ENCODE assay signal across 11 cellular contexts in genomic region chr17:38885044-38885727, GRCh38. TPM values are rescaled to one million over a fixed set of nuclear protein-coding genes. Genes with fewer than 3 reads are reported as not detected.
DNase-seq lines count a peak whose midpoint lies in the region; ATAC-seq, FAIRE-seq and TF ChIP-seq lines count a peak whose summit lies in the region.
"Had no signal": no experiment of that assay in that cellular context is flagged by ENCODE, and none has a peak within 500 bp of the region (broad histone marks: within the 10 kb centered on the region; RNA-seq: fewer than 3 reads in every experiment).

No MANE protein-coding gene starts in this region.

- H3K4me1 ChIP-seq in left ventricle myocardium inferior (peaks cover 91% of the 10 kb centered on the region), pancreas (peaks cover 25 to 37% (median 30%) of the 10 kb centered on the region in 3 donors)

- no peak for TF ChIP-seq CTCF in Calu3 (IDR thresholded peaks at IDR 0.05; ENCODE audit: unreplicated experiment)
- no peak for TF ChIP-seq CTCF in activated B cell treated with CpG ODN at 0.5 μM for 24 hours (IDR thresholded peaks at IDR 0.05)
- TF ChIP-seq CTCF in left ventricle myocardium inferior (IDR thresholded peaks at IDR 0.05; ENCODE audit: borderline replicate concordance): no peak
- TF ChIP-seq CTCF in pancreas (IDR thresholded peaks at IDR 0.05): no peak

- H3K36me3 ChIP-seq in left ventricle myocardium inferior: peaks cover 30% of the 10 kb centered on the region
- H3K36me3 ChIP-seq in pancreas: peaks cover 0 to 15% (median 0%) of the 10 kb centered on the region in 3 donors
- H3K36me3 ChIP-seq: prostate gland had no signal

- ATAC-seq in activated B cell treated with CpG ODN at 0.5 μM for 24 hours (ENCODE audit: low read depth) (no peak), pancreas (peak; percentile 73 to 84 (median 80)), GM18520 (IDR thresholded peaks at IDR 0.05; ENCODE audit: unreplicated experiment) (no peak), GM19023 (IDR thresholded peaks at IDR 0.05; ENCODE audit: unreplicated experiment) (no peak)

- FAIRE-seq in pancreas (lab: Jason Lieb, UNC): no peak

- H3K36me3 Mint-ChIP-seq in Calu3 (ENCODE audit: insufficient read depth, unreplicated experiment) (peaks cover 98% of the 10 kb centered on the region), activated B cell treated with CpG ODN at 0.5 μM for 24 hours (ENCODE audit: low read depth) (peaks cover 73% of the 10 kb centered on the region)

- peak overlapping the region; percentile 18 for H3K4me3 ChIP-seq in left ventricle myocardium inferior
- peak overlapping the region in 1 of 4 donors; percentile 5 for H3K4me3 ChIP-seq in pancreas
- H3K4me3 ChIP-seq: adrenal gland, prostate gland had no signal

- peak overlapping the region; percentile 79 for H3K27ac ChIP-seq in left ventricle myocardium inferior (replicated peaks)
- H3K27ac ChIP-seq in pancreas: no peak overlapping the region
- H3K27ac ChIP-seq: prostate gland had no signal

- 36 to 41% methylated on average over 9 of the region's 9 CpGs for WGBS in pancreas, 2 donors

- CTCF ChIA-PET in Calu3 (lab: Charles Lee): interaction anchor here (0.6 to 0.7 kb wide), 4 partner anchors 28 to 78 kb away, joined by 3 to 5 read pairs (median 4); no protein-coding TSS in a partner anchor
- CTCF ChIA-PET in activated B cell treated with CpG ODN at 0.5 μM for 24 hours (lab: Charles Lee): interaction anchor here (1.2 kb wide), 1 partner anchor 14 kb away, joined by 3 read pairs; no protein-coding TSS in a partner anchor

- H3K9me3 Mint-ChIP-seq in Calu3 (ENCODE audit: low read depth, unreplicated experiment) (no peaks in the 10 kb centered on the region), activated B cell treated with CpG ODN at 0.5 μM for 24 hours (no peaks in the 10 kb centered on the region)

- H3K27me3 Mint-ChIP-seq in Calu3 (ENCODE audit: unreplicated experiment): no peaks in the 10 kb centered on the region
- no peaks in the 10 kb centered on the region for H3K27me3 Mint-ChIP-seq in activated B cell treated with CpG ODN at 0.5 μM for 24 hours

- H3K4me1 Mint-ChIP-seq in Calu3 (ENCODE audit: low read depth, unreplicated experiment) (peaks cover 77% of the 10 kb centered on the region), activated B cell treated with CpG ODN at 0.5 μM for 24 hours (peaks cover 59% of the 10 kb centered on the region)

- POLR2A ChIA-PET in activated B cell treated with CpG ODN at 0.5 μM for 24 hours (lab: Charles Lee): interaction anchor here (0.9 to 5.2 kb wide), 4 partner anchors 13 to 86 kb away, joined by 3 to 60 read pairs (median 12); partner anchors contain the start of genes LASP1, PIP4K2B and RPL23

- H3K9me3 ChIP-seq in left ventricle myocardium inferior (replicated peaks) (no peaks in the 10 kb centered on the region), pancreas (no peaks in the 10 kb centered on the region)
- H3K9me3 ChIP-seq: adrenal gland, prostate gland had no signal

- intact Hi-C loops in Calu3 (cut with micrococcal nuclease; ENCODE audit: unreplicated experiment) (no loop called here), activated B cell treated with CpG ODN at 0.5 μM for 24 hours (cut with micrococcal nuclease) (no loop called here), left ventricle myocardium inferior (cut with micrococcal nuclease) (no loop called here), pancreas (cut with DNase I) (no loop called here)

- no peak overlapping the region for H3K27ac Mint-ChIP-seq in Calu3 (ENCODE audit: unreplicated experiment)
- H3K27ac Mint-ChIP-seq in activated B cell treated with CpG ODN at 0.5 μM for 24 hours: peak overlapping the region; percentile 69

- H3K4me3 Mint-ChIP-seq in Calu3 (ENCODE audit: low read depth, unreplicated experiment) (peak overlapping the region; percentile 0), activated B cell treated with CpG ODN at 0.5 μM for 24 hours (no peak overlapping the region)

- DNase-seq in Calu3 (no peak), activated B cell treated with CpG ODN at 0.5 μM for 24 hours (no peak), left ventricle myocardium inferior (no peak), pancreas (peak in 4 of 6 donors; percentile 50 to 69 (median 60)), DMS 273 (lab: John Stamatoyannopoulos, UW; ENCODE audit: unreplicated experiment) (no peak), DMS79 treated with DMSO at 0.1 percent for 48 hours (lab: John Stamatoyannopoulos, UW) (no peak)
- DNase-seq: adrenal gland, NCI-H526 treated with DMSO at 0.1 percent for 48 hours had no signal

- H3K27me3 ChIP-seq in left ventricle myocardium inferior (ENCODE audit: low read depth) (no peaks in the 10 kb centered on the region), pancreas (no peaks in the 10 kb centered on the region)
- H3K27me3 ChIP-seq: adrenal gland had no signal

- no TSS peak for BruUV-seq in Calu3 (replicated peaks; lab: Mats Ljungman, UMichigan)

RNA-seq across cellular contexts. Expression of gene LASP1, which starts 15.3 kb away (rescaled TPM):
- total RNA-seq in Calu3 (2022) (479 and 558 TPM in 2 replicates), activated B cell treated with CpG ODN at 0.5 μM for 24 hours (117 and 127 TPM in 2 replicates), left ventricle myocardium inferior (29.4 TPM), pancreas (10 to 100 TPM; 48.2 to 98.6 (median 60.9) TPM)
- 10 to 100 TPM; 35.7 to 36.0 TPM for polyA plus RNA-seq in pancreas

RNA-seq across cellular contexts. Expression of gene RPL23, which starts 31.7 kb away (rescaled TPM):
- total RNA-seq in Calu3 (2022) (3,443 and 3,829 TPM in 2 replicates), activated B cell treated with CpG ODN at 0.5 μM for 24 hours (2,652 and 3,293 TPM in 2 replicates), left ventricle myocardium inferior (760 TPM), pancreas (100 to 1,000 TPM; 569 to 994 (median 828) TPM)
- 1,000 to 10,000 TPM; 1,404 to 1,507 TPM for polyA plus RNA-seq in pancreas

Comparison
In these comparisons a context has a peak if more than half of its experiments do, and no peak if none do; other contexts are left out.
1. DNase-seq: peak in pancreas (4 of 6); none in Calu3 (single experiment), activated B cell treated with CpG ODN at 0.5 μM for 24 hours (single experiment), left ventricle myocardium inferior (single experiment), DMS 273 (single experiment) and DMS79 treated with DMSO at 0.1 percent for 48 hours (single experiment).
2. ATAC-seq: peak in pancreas (4 of 4); none in activated B cell treated with CpG ODN at 0.5 μM for 24 hours (single experiment), GM18520 (single experiment) and GM19023 (single experiment).